Comparison of ENCODE assay signal across 1 cellular context in the genomic region with DNA sequence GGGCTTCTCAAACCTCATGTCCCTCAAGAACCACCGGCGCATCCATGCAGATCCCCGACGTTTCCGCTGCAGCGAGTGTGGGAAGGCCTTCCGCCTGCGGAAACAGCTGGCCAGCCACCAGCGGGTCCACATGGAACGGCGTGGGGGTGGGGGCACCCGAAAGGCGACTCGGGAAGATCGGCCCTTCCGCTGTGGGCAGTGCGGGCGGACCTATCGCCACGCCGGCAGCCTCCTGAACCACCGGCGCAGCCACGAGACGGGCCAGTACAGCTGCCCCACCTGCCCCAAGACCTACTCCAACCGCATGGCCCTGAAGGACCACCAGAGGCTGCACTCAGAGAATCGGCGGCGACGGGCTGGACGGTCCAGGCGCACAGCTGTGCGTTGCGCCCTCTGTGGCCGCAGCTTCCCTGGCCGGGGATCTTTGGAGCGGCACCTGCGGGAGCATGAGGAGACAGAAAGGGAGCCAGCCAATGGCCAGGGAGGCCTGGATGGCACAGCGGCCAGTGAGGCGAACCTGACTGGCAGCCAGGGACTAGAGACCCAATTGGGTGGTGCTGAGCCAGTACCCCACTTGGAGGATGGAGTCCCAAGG.
TF ChIP-seq lines count a peak whose summit lies in the region.

No MANE protein-coding gene starts in this region.

TF ChIP-seq in HepG2, 621 proteins besides CTCF, POLR2A, EP300 and RAD21:
- TF ChIP-seq, protein P1, sequence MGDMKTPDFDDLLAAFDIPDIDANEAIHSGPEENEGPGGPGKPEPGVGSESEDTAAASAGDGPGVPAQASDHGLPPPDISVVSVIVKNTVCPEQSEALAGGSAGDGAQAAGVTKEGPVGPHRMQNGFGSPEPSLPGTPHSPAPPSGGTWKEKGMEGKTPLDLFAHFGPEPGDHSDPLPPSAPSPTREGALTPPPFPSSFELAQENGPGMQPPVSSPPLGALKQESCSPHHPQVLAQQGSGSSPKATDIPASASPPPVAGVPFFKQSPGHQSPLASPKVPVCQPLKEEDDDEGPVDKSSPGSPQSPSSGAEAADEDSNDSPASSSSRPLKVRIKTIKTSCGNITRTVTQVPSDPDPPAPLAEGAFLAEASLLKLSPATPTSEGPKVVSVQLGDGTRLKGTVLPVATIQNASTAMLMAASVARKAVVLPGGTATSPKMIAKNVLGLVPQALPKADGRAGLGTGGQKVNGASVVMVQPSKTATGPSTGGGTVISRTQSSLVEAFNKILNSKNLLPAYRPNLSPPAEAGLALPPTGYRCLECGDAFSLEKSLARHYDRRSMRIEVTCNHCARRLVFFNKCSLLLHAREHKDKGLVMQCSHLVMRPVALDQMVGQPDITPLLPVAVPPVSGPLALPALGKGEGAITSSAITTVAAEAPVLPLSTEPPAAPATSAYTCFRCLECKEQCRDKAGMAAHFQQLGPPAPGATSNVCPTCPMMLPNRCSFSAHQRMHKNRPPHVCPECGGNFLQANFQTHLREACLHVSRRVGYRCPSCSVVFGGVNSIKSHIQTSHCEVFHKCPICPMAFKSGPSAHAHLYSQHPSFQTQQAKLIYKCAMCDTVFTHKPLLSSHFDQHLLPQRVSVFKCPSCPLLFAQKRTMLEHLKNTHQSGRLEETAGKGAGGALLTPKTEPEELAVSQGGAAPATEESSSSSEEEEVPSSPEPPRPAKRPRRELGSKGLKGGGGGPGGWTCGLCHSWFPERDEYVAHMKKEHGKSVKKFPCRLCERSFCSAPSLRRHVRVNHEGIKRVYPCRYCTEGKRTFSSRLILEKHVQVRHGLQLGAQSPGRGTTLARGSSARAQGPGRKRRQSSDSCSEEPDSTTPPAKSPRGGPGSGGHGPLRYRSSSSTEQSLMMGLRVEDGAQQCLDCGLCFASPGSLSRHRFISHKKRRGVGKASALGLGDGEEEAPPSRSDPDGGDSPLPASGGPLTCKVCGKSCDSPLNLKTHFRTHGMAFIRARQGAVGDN (CRISPR knock-in tag; IDR thresholded peaks at IDR 0.05): 0 out of 2 replicates have a peak, but pooled peaks have one; percentile 2
- TF ChIP-seq MZF1 (CRISPR knock-in tag; IDR thresholded peaks at IDR 0.05; ENCODE audit: borderline replicate concordance) (no peak), RBFOX2 (IDR thresholded peaks at IDR 0.05; ENCODE audit: low read depth, low read length) (peak; percentile 82), RARA (CRISPR knock-in tag; IDR thresholded peaks at IDR 0.05) (no peak), PCBP1 (IDR thresholded peaks at IDR 0.05; ENCODE audit: borderline replicate concordance, low read depth, low read length) (0 out of 2 replicates have a peak, but pooled peaks have one; percentile 53), GABPB1 (CRISPR knock-in tag; IDR thresholded peaks at IDR 0.05) (peak; percentile 20; the same call in 1 of the 2 replicates), ZC3H13 (CRISPR knock-in tag; IDR thresholded peaks at IDR 0.05) (peak; percentile 69), MAFK (conservative IDR thresholded peaks at IDR 0.05 in 1 of 2, IDR thresholded peaks at IDR 0.05 in 1 of 2; ENCODE audit: low read length in 2 of 2) (no peak), YEATS4 (CRISPR knock-in tag; IDR thresholded peaks at IDR 0.05; ENCODE audit: borderline replicate concordance) (no peak), ZNF83 (CRISPR knock-in tag; IDR thresholded peaks at IDR 0.05; ENCODE audit: borderline replicate concordance) (no peak), RBM39 (IDR thresholded peaks at IDR 0.05; ENCODE audit: low read depth, low read length, poor library complexity, severe bottlenecking) (no peak), FOXK1 (CRISPR knock-in tag; IDR thresholded peaks at IDR 0.05; ENCODE audit: borderline replicate concordance, low read depth) (no peak), EHMT2 (IDR thresholded peaks at IDR 0.05; ENCODE audit: borderline replicate concordance, low read depth, low read length) (no peak), ZNF614 (CRISPR knock-in tag; IDR thresholded peaks at IDR 0.05; ENCODE audit: borderline replicate concordance) (no peak), HNRNPH1 (optimal IDR thresholded peaks at IDR 0.05; ENCODE audit: low read depth, low read length) (no peak), HNRNPLL (IDR thresholded peaks at IDR 0.05; ENCODE audit: low read depth, low read length, poor library complexity, severe bottlenecking) (no peak), SP1 (IDR thresholded peaks at IDR 0.05) (no peak), SP1 (CRISPR knock-in tag; IDR thresholded peaks at IDR 0.05) (no peak), AGO2 (optimal IDR thresholded peaks at IDR 0.05; ENCODE audit: low read depth, low read length) (peak; percentile 91), NFYB (CRISPR knock-in tag; IDR thresholded peaks at IDR 0.05) (no peak), SMYD3 (CRISPR knock-in tag; IDR thresholded peaks at IDR 0.05) (no peak), NFE2L1 (CRISPR knock-in tag; IDR thresholded peaks at IDR 0.05; ENCODE audit: borderline replicate concordance) (no peak), ZNF441 (CRISPR knock-in tag; IDR thresholded peaks at IDR 0.05; ENCODE audit: borderline replicate concordance) (no peak)
- TF ChIP-seq, protein P2, sequence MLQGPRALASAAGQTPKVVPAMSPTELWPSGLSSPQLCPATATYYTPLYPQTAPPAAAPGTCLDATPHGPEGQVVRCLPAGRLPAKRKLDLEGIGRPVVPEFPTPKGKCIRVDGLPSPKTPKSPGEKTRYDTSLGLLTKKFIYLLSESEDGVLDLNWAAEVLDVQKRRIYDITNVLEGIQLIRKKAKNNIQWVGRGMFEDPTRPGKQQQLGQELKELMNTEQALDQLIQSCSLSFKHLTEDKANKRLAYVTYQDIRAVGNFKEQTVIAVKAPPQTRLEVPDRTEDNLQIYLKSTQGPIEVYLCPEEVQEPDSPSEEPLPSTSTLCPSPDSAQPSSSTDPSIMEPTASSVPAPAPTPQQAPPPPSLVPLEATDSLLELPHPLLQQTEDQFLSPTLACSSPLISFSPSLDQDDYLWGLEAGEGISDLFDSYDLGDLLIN (CRISPR knock-in tag; IDR thresholded peaks at IDR 0.05; ENCODE audit: borderline replicate concordance): no peak
- TF ChIP-seq, protein P3, sequence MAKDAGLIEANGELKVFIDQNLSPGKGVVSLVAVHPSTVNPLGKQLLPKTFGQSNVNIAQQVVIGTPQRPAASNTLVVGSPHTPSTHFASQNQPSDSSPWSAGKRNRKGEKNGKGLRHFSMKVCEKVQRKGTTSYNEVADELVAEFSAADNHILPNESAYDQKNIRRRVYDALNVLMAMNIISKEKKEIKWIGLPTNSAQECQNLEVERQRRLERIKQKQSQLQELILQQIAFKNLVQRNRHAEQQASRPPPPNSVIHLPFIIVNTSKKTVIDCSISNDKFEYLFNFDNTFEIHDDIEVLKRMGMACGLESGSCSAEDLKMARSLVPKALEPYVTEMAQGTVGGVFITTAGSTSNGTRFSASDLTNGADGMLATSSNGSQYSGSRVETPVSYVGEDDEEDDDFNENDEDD (CRISPR knock-in tag; IDR thresholded peaks at IDR 0.05; ENCODE audit: borderline replicate concordance): no peak
- TF ChIP-seq, protein P4, sequence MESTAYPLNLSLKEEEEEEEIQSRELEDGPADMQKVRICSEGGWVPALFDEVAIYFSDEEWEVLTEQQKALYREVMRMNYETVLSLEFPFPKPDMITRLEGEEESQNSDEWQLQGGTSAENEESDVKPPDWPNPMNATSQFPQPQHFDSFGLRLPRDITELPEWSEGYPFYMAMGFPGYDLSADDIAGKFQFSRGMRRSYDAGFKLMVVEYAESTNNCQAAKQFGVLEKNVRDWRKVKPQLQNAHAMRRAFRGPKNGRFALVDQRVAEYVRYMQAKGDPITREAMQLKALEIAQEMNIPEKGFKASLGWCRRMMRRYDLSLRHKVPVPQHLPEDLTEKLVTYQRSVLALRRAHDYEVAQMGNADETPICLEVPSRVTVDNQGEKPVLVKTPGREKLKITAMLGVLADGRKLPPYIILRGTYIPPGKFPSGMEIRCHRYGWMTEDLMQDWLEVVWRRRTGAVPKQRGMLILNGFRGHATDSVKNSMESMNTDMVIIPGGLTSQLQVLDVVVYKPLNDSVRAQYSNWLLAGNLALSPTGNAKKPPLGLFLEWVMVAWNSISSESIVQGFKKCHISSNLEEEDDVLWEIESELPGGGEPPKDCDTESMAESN (CRISPR knock-in tag; conservative IDR thresholded peaks at IDR 0.05): no peak
- TF ChIP-seq, protein P5, sequence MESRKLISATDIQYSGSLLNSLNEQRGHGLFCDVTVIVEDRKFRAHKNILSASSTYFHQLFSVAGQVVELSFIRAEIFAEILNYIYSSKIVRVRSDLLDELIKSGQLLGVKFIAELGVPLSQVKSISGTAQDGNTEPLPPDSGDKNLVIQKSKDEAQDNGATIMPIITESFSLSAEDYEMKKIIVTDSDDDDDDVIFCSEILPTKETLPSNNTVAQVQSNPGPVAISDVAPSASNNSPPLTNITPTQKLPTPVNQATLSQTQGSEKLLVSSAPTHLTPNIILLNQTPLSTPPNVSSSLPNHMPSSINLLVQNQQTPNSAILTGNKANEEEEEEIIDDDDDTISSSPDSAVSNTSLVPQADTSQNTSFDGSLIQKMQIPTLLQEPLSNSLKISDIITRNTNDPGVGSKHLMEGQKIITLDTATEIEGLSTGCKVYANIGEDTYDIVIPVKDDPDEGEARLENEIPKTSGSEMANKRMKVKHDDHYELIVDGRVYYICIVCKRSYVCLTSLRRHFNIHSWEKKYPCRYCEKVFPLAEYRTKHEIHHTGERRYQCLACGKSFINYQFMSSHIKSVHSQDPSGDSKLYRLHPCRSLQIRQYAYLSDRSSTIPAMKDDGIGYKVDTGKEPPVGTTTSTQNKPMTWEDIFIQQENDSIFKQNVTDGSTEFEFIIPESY (CRISPR knock-in tag; IDR thresholded peaks at IDR 0.05): no peak
- TF ChIP-seq, protein P6, sequence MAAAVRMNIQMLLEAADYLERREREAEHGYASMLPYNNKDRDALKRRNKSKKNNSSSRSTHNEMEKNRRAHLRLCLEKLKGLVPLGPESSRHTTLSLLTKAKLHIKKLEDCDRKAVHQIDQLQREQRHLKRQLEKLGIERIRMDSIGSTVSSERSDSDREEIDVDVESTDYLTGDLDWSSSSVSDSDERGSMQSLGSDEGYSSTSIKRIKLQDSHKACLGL (CRISPR knock-in tag; IDR thresholded peaks at IDR 0.05): 0 out of 2 replicates have a peak, but pooled peaks have one; percentile 18
- TF ChIP-seq, protein P7, sequence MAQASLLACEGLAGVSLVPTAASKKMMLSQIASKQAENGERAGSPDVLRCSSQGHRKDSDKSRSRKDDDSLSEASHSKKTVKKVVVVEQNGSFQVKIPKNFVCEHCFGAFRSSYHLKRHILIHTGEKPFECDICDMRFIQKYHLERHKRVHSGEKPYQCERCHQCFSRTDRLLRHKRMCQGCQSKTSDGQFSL (CRISPR knock-in tag; IDR thresholded peaks at IDR 0.05): no peak
